In the genomic region with DNA sequence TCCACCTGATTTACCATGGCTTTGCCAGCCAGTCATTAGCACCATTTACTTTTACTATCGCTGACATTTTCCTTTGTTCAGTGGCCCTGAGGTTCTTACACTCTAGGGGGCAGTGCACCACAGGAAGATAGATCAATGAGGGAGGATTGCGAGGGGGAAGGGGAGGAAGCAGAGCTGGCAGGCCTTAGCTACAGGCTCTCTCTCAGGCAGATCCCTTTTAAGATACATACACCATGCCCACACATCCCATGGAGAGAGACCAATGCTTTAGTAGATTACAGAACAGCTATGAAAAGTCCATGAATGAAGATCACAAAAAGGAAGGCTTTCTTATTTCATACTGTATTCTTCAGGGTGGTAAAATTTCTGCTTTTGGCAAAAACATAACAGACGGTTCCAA, we compare ENCODE assay signal across 1 cellular context.
TF ChIP-seq lines count a peak whose summit lies in the region.

No MANE protein-coding gene starts in this region.

TF ChIP-seq in K562, 482 proteins besides CTCF, POLR2A, EP300 and RAD21 (continued from another document and continues in another):
- TF ChIP-seq, protein P1, sequence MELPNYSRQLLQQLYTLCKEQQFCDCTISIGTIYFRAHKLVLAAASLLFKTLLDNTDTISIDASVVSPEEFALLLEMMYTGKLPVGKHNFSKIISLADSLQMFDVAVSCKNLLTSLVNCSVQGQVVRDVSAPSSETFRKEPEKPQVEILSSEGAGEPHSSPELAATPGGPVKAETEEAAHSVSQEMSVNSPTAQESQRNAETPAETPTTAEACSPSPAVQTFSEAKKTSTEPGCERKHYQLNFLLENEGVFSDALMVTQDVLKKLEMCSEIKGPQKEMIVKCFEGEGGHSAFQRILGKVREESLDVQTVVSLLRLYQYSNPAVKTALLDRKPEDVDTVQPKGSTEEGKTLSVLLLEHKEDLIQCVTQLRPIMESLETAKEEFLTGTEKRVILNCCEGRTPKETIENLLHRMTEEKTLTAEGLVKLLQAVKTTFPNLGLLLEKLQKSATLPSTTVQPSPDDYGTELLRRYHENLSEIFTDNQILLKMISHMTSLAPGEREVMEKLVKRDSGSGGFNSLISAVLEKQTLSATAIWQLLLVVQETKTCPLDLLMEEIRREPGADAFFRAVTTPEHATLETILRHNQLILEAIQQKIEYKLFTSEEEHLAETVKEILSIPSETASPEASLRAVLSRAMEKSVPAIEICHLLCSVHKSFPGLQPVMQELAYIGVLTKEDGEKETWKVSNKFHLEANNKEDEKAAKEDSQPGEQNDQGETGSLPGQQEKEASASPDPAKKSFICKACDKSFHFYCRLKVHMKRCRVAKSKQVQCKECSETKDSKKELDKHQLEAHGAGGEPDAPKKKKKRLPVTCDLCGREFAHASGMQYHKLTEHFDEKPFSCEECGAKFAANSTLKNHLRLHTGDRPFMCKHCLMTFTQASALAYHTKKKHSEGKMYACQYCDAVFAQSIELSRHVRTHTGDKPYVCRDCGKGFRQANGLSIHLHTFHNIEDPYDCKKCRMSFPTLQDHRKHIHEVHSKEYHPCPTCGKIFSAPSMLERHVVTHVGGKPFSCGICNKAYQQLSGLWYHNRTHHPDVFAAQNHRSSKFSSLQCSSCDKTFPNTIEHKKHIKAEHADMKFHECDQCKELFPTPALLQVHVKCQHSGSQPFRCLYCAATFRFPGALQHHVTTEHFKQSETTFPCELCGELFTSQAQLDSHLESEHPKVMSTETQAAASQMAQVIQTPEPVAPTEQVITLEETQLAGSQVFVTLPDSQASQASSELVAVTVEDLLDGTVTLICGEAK (IDR thresholded peaks at IDR 0.05), result no peak
- TF ChIP-seq, protein P1 (CRISPR knock-in tag; IDR thresholded peaks at IDR 0.05), result no peak
- TF ChIP-seq ZNF830 (CRISPR knock-in tag; IDR thresholded peaks at IDR 0.05) (no peak), PHF20 (IDR thresholded peaks at IDR 0.05; ENCODE audit: partially characterized antibody) (no peak), GATAD2B (IDR thresholded peaks at IDR 0.05; ENCODE audit: borderline replicate concordance) (no peak), PML (IDR thresholded peaks at IDR 0.05; ENCODE audit: low read length) (no peak), ZNF436 (CRISPR knock-in tag; IDR thresholded peaks at IDR 0.05) (no peak), ZBTB1 (CRISPR knock-in tag; IDR thresholded peaks at IDR 0.05; ENCODE audit: borderline replicate concordance, low read depth) (no peak), RFX5 (IDR thresholded peaks at IDR 0.05; ENCODE audit: low read depth, low read length) (no peak), TEAD4 (IDR thresholded peaks at IDR 0.05; ENCODE audit: low read length) (no peak), TEAD4 (CRISPR knock-in tag; IDR thresholded peaks at IDR 0.05; ENCODE audit: borderline replicate concordance) (no peak), ZNF586 (CRISPR knock-in tag; conservative IDR thresholded peaks at IDR 0.05) (no peak), NCOA1 (IDR thresholded peaks at IDR 0.05; ENCODE audit: low read depth) (no peak)
- TF ChIP-seq, protein P2, sequence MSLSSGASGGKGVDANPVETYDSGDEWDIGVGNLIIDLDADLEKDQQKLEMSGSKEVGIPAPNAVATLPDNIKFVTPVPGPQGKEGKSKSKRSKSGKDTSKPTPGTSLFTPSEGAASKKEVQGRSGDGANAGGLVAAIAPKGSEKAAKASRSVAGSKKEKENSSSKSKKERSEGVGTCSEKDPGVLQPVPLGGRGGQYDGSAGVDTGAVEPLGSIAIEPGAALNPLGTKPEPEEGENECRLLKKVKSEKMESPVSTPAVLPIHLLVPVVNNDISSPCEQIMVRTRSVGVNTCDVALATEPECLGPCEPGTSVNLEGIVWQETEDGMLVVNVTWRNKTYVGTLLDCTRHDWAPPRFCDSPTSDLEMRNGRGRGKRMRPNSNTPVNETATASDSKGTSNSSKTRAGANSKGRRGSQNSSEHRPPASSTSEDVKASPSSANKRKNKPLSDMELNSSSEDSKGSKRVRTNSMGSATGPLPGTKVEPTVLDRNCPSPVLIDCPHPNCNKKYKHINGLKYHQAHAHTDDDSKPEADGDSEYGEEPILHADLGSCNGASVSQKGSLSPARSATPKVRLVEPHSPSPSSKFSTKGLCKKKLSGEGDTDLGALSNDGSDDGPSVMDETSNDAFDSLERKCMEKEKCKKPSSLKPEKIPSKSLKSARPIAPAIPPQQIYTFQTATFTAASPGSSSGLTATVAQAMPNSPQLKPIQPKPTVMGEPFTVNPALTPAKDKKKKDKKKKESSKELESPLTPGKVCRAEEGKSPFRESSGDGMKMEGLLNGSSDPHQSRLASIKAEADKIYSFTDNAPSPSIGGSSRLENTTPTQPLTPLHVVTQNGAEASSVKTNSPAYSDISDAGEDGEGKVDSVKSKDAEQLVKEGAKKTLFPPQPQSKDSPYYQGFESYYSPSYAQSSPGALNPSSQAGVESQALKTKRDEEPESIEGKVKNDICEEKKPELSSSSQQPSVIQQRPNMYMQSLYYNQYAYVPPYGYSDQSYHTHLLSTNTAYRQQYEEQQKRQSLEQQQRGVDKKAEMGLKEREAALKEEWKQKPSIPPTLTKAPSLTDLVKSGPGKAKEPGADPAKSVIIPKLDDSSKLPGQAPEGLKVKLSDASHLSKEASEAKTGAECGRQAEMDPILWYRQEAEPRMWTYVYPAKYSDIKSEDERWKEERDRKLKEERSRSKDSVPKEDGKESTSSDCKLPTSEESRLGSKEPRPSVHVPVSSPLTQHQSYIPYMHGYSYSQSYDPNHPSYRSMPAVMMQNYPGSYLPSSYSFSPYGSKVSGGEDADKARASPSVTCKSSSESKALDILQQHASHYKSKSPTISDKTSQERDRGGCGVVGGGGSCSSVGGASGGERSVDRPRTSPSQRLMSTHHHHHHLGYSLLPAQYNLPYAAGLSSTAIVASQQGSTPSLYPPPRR (CRISPR knock-in tag; IDR thresholded peaks at IDR 0.05; ENCODE audit: borderline replicate concordance), result no peak
- TF ChIP-seq, protein P3, sequence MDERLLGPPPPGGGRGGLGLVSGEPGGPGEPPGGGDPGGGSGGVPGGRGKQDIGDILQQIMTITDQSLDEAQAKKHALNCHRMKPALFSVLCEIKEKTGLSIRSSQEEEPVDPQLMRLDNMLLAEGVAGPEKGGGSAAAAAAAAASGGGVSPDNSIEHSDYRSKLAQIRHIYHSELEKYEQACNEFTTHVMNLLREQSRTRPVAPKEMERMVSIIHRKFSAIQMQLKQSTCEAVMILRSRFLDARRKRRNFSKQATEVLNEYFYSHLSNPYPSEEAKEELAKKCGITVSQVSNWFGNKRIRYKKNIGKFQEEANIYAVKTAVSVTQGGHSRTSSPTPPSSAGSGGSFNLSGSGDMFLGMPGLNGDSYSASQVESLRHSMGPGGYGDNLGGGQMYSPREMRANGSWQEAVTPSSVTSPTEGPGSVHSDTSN (CRISPR knock-in tag; IDR thresholded peaks at IDR 0.05; ENCODE audit: low read depth), result no peak
- TF ChIP-seq, protein P3 (tag; conservative IDR thresholded peaks at IDR 0.05; ENCODE audit: low read depth), result no peak
- TF ChIP-seq, protein P4, sequence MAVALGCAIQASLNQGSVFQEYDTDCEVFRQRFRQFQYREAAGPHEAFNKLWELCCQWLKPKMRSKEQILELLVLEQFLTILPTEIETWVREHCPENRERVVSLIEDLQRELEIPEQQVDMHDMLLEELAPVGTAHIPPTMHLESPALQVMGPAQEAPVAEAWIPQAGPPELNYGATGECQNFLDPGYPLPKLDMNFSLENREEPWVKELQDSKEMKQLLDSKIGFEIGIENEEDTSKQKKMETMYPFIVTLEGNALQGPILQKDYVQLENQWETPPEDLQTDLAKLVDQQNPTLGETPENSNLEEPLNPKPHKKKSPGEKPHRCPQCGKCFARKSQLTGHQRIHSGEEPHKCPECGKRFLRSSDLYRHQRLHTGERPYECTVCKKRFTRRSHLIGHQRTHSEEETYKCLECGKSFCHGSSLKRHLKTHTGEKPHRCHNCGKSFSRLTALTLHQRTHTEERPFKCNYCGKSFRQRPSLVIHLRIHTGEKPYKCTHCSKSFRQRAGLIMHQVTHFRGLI (CRISPR knock-in tag; IDR thresholded peaks at IDR 0.05), result no peak
- TF ChIP-seq, protein P5, sequence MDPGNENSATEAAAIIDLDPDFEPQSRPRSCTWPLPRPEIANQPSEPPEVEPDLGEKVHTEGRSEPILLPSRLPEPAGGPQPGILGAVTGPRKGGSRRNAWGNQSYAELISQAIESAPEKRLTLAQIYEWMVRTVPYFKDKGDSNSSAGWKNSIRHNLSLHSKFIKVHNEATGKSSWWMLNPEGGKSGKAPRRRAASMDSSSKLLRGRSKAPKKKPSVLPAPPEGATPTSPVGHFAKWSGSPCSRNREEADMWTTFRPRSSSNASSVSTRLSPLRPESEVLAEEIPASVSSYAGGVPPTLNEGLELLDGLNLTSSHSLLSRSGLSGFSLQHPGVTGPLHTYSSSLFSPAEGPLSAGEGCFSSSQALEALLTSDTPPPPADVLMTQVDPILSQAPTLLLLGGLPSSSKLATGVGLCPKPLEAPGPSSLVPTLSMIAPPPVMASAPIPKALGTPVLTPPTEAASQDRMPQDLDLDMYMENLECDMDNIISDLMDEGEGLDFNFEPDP (CRISPR knock-in tag; IDR thresholded peaks at IDR 0.05), result no peak
- TF ChIP-seq, protein P6, sequence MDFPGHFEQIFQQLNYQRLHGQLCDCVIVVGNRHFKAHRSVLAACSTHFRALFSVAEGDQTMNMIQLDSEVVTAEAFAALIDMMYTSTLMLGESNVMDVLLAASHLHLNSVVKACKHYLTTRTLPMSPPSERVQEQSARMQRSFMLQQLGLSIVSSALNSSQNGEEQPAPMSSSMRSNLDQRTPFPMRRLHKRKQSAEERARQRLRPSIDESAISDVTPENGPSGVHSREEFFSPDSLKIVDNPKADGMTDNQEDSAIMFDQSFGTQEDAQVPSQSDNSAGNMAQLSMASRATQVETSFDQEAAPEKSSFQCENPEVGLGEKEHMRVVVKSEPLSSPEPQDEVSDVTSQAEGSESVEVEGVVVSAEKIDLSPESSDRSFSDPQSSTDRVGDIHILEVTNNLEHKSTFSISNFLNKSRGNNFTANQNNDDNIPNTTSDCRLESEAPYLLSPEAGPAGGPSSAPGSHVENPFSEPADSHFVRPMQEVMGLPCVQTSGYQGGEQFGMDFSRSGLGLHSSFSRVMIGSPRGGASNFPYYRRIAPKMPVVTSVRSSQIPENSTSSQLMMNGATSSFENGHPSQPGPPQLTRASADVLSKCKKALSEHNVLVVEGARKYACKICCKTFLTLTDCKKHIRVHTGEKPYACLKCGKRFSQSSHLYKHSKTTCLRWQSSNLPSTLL (IDR thresholded peaks at IDR 0.05), result no peak
- TF ChIP-seq, protein P7, sequence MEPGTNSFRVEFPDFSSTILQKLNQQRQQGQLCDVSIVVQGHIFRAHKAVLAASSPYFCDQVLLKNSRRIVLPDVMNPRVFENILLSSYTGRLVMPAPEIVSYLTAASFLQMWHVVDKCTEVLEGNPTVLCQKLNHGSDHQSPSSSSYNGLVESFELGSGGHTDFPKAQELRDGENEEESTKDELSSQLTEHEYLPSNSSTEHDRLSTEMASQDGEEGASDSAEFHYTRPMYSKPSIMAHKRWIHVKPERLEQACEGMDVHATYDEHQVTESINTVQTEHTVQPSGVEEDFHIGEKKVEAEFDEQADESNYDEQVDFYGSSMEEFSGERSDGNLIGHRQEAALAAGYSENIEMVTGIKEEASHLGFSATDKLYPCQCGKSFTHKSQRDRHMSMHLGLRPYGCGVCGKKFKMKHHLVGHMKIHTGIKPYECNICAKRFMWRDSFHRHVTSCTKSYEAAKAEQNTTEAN (CRISPR knock-in tag; IDR thresholded peaks at IDR 0.05), result no peak
- TF ChIP-seq, protein P8, sequence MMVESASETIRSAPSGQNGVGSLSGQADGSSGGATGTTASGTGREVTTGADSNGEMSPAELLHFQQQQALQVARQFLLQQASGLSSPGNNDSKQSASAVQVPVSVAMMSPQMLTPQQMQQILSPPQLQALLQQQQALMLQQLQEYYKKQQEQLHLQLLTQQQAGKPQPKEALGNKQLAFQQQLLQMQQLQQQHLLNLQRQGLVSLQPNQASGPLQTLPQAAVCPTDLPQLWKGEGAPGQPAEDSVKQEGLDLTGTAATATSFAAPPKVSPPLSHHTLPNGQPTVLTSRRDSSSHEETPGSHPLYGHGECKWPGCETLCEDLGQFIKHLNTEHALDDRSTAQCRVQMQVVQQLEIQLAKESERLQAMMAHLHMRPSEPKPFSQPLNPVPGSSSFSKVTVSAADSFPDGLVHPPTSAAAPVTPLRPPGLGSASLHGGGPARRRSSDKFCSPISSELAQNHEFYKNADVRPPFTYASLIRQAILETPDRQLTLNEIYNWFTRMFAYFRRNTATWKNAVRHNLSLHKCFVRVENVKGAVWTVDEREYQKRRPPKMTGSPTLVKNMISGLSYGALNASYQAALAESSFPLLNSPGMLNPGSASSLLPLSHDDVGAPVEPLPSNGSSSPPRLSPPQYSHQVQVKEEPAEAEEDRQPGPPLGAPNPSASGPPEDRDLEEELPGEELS (CRISPR knock-in tag; IDR thresholded peaks at IDR 0.05; ENCODE audit: borderline replicate concordance), result no peak
